33 cellular contexts compared by ENCODE assay signal in genomic region chr5:137056676-137057075, GRCh38.
"Had no signal": no experiment of that assay in that cellular context is flagged by ENCODE, and none has a peak within 500 bp of the region (broad histone marks: within the 10 kb centered on the region; RNA-seq: fewer than 3 reads in every experiment).

No MANE protein-coding gene starts in this region.

- H3K36me3 ChIP-seq: adrenal gland, brain microvascular endothelial cell, breast epithelium had no signal

- H3K4me3 Mint-ChIP-seq: activated B cell treated with CpG ODN at 0.5 μM for 24 hours; activated CD4-positive, alpha-beta memory T cell treated with anti-CD3 and anti-CD28 coated beads for 36 hours; activated CD4-positive, alpha-beta T cell treated with anti-CD3 and anti-CD28 coated beads, Interleukin-2, amount 10 ng/mL, durations not matched to agents 24 days and 14 days; activated CD8-positive, alpha-beta T cell treated with anti-CD3 and anti-CD28 coated beads for 36 hours; activated naive CD4-positive, alpha-beta T cell treated with anti-CD3 and anti-CD28 coated beads for 36 hours; activated naive CD8-positive, alpha-beta T cell treated with anti-CD3 and anti-CD28 coated beads for 36 hours; activated T-cell treated with anti-CD3 and anti-CD28 coated beads, Interleukin-2, amount 50 U/mL, for 4 hours; activated T-cell treated with anti-CD3 and anti-CD28 coated beads, Interleukin-2, amount 50 U/mL, for 72 hours; activated T-helper 1 cell treated with anti-CD3 and anti-CD28 coated beads, Interleukin-12 subunit alpha, Interleukin-12 subunit beta, Interleukin-2, Interleukin-4 antibody, amounts not matched to agents 30 ng/mL and 10 ng/mL and 1 ng/mL, durations not matched to agents 14 hours and 24 hours and 36 hours; activated T-helper 17 cell treated with anti-CD3 and anti-CD28 coated beads, Interleukin-2, amount 50 U/mL, for 72 hours; T-cell; T-helper 17 cell had no signal

- H3K4me1 ChIP-seq: body of pancreas, breast epithelium had no signal

- H3K9me3 ChIP-seq: adrenal gland, body of pancreas, breast epithelium had no signal

- H3K4me1 Mint-ChIP-seq: activated B cell treated with CpG ODN at 0.5 μM for 24 hours; activated CD4-positive, alpha-beta T cell treated with anti-CD3 and anti-CD28 coated beads, Interleukin-2, amount 10 ng/mL, durations not matched to agents 24 days and 14 days; activated naive CD8-positive, alpha-beta T cell treated with anti-CD3 and anti-CD28 coated beads for 36 hours; activated T-helper 17 cell treated with anti-CD3 and anti-CD28 coated beads, Interleukin-2, amount 50 U/mL, for 72 hours; T-cell; T-helper 17 cell had no signal

- H3K36me3 Mint-ChIP-seq: activated CD4-positive, alpha-beta memory T cell treated with anti-CD3 and anti-CD28 coated beads for 36 hours; activated naive CD4-positive, alpha-beta T cell treated with anti-CD3 and anti-CD28 coated beads, Interleukin-2, amount 50 U/mL, for 72 hours; activated naive CD8-positive, alpha-beta T cell treated with anti-CD3 and anti-CD28 coated beads for 36 hours; T-cell had no signal

- H3K27ac Mint-ChIP-seq: activated B cell treated with CpG ODN at 0.5 μM for 24 hours; activated CD4-positive, alpha-beta memory T cell treated with anti-CD3 and anti-CD28 coated beads for 36 hours; activated CD4-positive, alpha-beta T cell treated with anti-CD3 and anti-CD28 coated beads, Interleukin-2, amount 10 ng/mL, durations not matched to agents 24 days and 14 days; activated CD8-positive, alpha-beta T cell treated with anti-CD3 and anti-CD28 coated beads for 36 hours; activated naive CD4-positive, alpha-beta T cell treated with anti-CD3 and anti-CD28 coated beads for 36 hours; activated naive CD4-positive, alpha-beta T cell treated with anti-CD3 and anti-CD28 coated beads, Interleukin-2, amount 50 U/mL, for 72 hours; activated naive CD8-positive, alpha-beta T cell treated with anti-CD3 and anti-CD28 coated beads for 36 hours; activated T-cell treated with anti-CD3 and anti-CD28 coated beads, Interleukin-2, amount 50 U/mL, for 72 hours; activated T-helper 1 cell treated with anti-CD3 and anti-CD28 coated beads, Interleukin-12 subunit alpha, Interleukin-12 subunit beta, Interleukin-2, Interleukin-4 antibody, amounts not matched to agents 30 ng/mL and 10 ng/mL and 1 ng/mL, durations not matched to agents 14 hours and 24 hours and 36 hours; activated T-helper 17 cell treated with anti-CD3 and anti-CD28 coated beads, Interleukin-2, amount 50 U/mL, for 72 hours; T-cell; T-helper 17 cell had no signal

- H3K27me3 ChIP-seq: adrenal gland, body of pancreas, brain microvascular endothelial cell, breast epithelium had no signal

- H3K9me3 Mint-ChIP-seq: activated B cell treated with CpG ODN at 0.5 μM for 24 hours; activated CD4-positive, alpha-beta memory T cell treated with anti-CD3 and anti-CD28 coated beads for 36 hours; activated CD4-positive, alpha-beta T cell treated with anti-CD3 and anti-CD28 coated beads, Interleukin-2, amount 10 ng/mL, durations not matched to agents 24 days and 14 days; activated CD8-positive, alpha-beta T cell treated with anti-CD3 and anti-CD28 coated beads for 36 hours; activated naive CD4-positive, alpha-beta T cell treated with anti-CD3 and anti-CD28 coated beads, Interleukin-2, amount 50 U/mL, for 72 hours; activated naive CD8-positive, alpha-beta T cell treated with anti-CD3 and anti-CD28 coated beads for 36 hours; activated T-cell treated with anti-CD3 and anti-CD28 coated beads, Interleukin-2, amount 50 U/mL, for 4 hours; activated T-cell treated with anti-CD3 and anti-CD28 coated beads, Interleukin-2, amount 50 U/mL, for 72 hours; activated T-helper 1 cell treated with anti-CD3 and anti-CD28 coated beads, Interleukin-12 subunit alpha, Interleukin-12 subunit beta, Interleukin-2, Interleukin-4 antibody, amounts not matched to agents 30 ng/mL and 10 ng/mL and 1 ng/mL, durations not matched to agents 14 hours and 24 hours and 36 hours; activated T-helper 17 cell treated with anti-CD3 and anti-CD28 coated beads, Interleukin-2, amount 50 U/mL, for 72 hours; T-cell had no signal

- H3K27me3 Mint-ChIP-seq: activated B cell treated with CpG ODN at 0.5 μM for 24 hours; activated CD8-positive, alpha-beta T cell treated with anti-CD3 and anti-CD28 coated beads for 36 hours had no signal

- H3K4me3 ChIP-seq: adrenal gland, body of pancreas, breast epithelium had no signal

- H3K27ac ChIP-seq: adrenal gland, body of pancreas, brain microvascular endothelial cell, VCaP had no signal

- DNase-seq: activated B cell treated with CpG ODN at 0.5 μM for 24 hours; activated CD4-positive, alpha-beta memory T cell treated with anti-CD3 and anti-CD28 coated beads for 36 hours; activated CD4-positive, alpha-beta T cell treated with anti-CD3 and anti-CD28 coated beads for 4 hours; activated CD4-positive, alpha-beta T cell treated with anti-CD3 and anti-CD28 coated beads, Interleukin-2, amount 10 ng/mL, durations not matched to agents 24 days and 14 days; activated CD4-positive, alpha-beta T cell treated with anti-CD3 and anti-CD28 coated beads, Interleukin-2, amount 50 U/mL, for 1 hour; activated CD4-positive, alpha-beta T cell treated with anti-CD3 and anti-CD28 coated beads, Interleukin-2, amount 50 U/mL, for 4 hours; activated CD4-positive, CD25-positive, alpha-beta regulatory T cell treated with anti-CD3 and anti-CD28 coated beads, Interleukin-2, amount 50 U/mL, for 72 hours; activated CD8-positive, alpha-beta memory T cell treated with anti-CD3 and anti-CD28 coated beads, Interleukin-2, amount 50 U/mL, for 4 hours; activated CD8-positive, alpha-beta T cell treated with anti-CD3 and anti-CD28 coated beads for 36 hours; activated effector memory CD4-positive, alpha-beta T cell treated with anti-CD3 and anti-CD28 coated beads, Interleukin-2, amount 50 U/mL, for 16 hours; activated gamma-delta T cell treated with Interleukin-2 at 50 U/mL for 16 hours; activated naive CD4-positive, alpha-beta T cell; activated naive CD4-positive, alpha-beta T cell treated with anti-CD3 and anti-CD28 coated beads for 36 hours; activated naive CD4-positive, alpha-beta T cell treated with anti-CD3 and anti-CD28 coated beads, Interleukin-2, amount 50 U/mL, for 16 hours; activated naive CD8-positive, alpha-beta T cell treated with anti-CD3 and anti-CD28 coated beads for 36 hours; activated T-cell treated with anti-CD3 and anti-CD28 coated beads for 4 hours; activated T-cell treated with anti-CD3 and anti-CD28 coated beads, Interleukin-2, amount 50 U/mL, for 1 hour; activated T-cell treated with anti-CD3 and anti-CD28 coated beads, Interleukin-2, amount 50 U/mL, for 4 hours; activated T-cell treated with anti-CD3 and anti-CD28 coated beads, Interleukin-2, amount 50 U/mL, for 72 hours; amniotic stem cell; aorta; body of pancreas; brain microvascular endothelial cell; central memory CD4-positive, alpha-beta T cell; T-cell; T-helper 17 cell; T1000 had no signal
